ENCODE assay signal across 28 cellular contexts in genomic region chr13:85430216-85430615, GRCh38.
"Had no signal": no experiment of that assay in that cellular context is flagged by ENCODE, and none has a peak within 500 bp of the region (broad histone marks: within the 10 kb centered on the region; RNA-seq: fewer than 3 reads in every experiment).

No MANE protein-coding gene starts in this region.

- H3K4me1 ChIP-seq: ascending aorta, breast epithelium, esophagus muscularis mucosa, foreskin keratinocyte, gastrocnemius medialis, heart left ventricle had no signal

- H3K36me3 ChIP-seq: ascending aorta, breast epithelium, esophagus muscularis mucosa, gastrocnemius medialis, heart left ventricle had no signal

- H3K4me3 ChIP-seq: ascending aorta, breast epithelium, coronary artery, dorsolateral prefrontal cortex, esophagus muscularis mucosa, gastrocnemius medialis, heart left ventricle had no signal

- DNase-seq: activated CD4-positive, alpha-beta memory T cell treated with anti-CD3 and anti-CD28 coated beads, Interleukin-2, amount 10 ng/mL, durations not matched to agents 7 days and 5 days; activated CD4-positive, alpha-beta T cell treated with anti-CD3 and anti-CD28 coated beads for 36 hours; activated CD4-positive, alpha-beta T cell treated with anti-CD3 and anti-CD28 coated beads, Interleukin-2, amount 10 ng/mL, durations not matched to agents 24 days and 14 days; activated CD4-positive, alpha-beta T cell treated with anti-CD3 and anti-CD28 coated beads, Interleukin-2, amount 50 U/mL, for 4 hours; activated CD4-positive, CD25-positive, alpha-beta regulatory T cell; activated CD4-positive, CD25-positive, alpha-beta regulatory T cell treated with anti-CD3 and anti-CD28 coated beads, Interleukin-2, amount 50 U/mL, for 72 hours; activated CD8-positive, alpha-beta memory T cell treated with anti-CD3 and anti-CD28 coated beads, Interleukin-2, amount 50 U/mL, for 48 hours; activated gamma-delta T cell; activated naive CD4-positive, alpha-beta T cell; activated naive CD4-positive, alpha-beta T cell treated with anti-CD3 and anti-CD28 coated beads, Interleukin-2, amount 10 ng/mL, durations not matched to agents 7 days and 5 days; activated naive CD8-positive, alpha-beta T cell treated with anti-CD3 and anti-CD28 coated beads, Interleukin-2, amount 10 ng/mL, durations not matched to agents 7 days and 5 days; activated T-cell treated with anti-CD3 and anti-CD28 coated beads for 4 hours; activated T-cell treated with anti-CD3 and anti-CD28 coated beads, Interleukin-2, amount 50 U/mL, for 24 hours; activated T-cell treated with anti-CD3 and anti-CD28 coated beads, Interleukin-2, amount 50 U/mL, for 72 hours; dorsolateral prefrontal cortex; effector memory CD4-positive, alpha-beta T cell; endodermal cell; erythroblast; gastrocnemius medialis; glutamatergic neuron; heart left ventricle; T-helper 2 cell had no signal

- H3K27me3 ChIP-seq: ascending aorta, breast epithelium, dorsolateral prefrontal cortex, esophagus muscularis mucosa, foreskin keratinocyte, gastrocnemius medialis, heart left ventricle had no signal

- ATAC-seq: activated CD4-positive, alpha-beta T cell treated with anti-CD3 and anti-CD28 coated beads for 36 hours; activated naive CD4-positive, alpha-beta T cell treated with anti-CD3 and anti-CD28 coated beads, Interleukin-2, amount 50 U/mL, for 72 hours; activated T-cell treated with anti-CD3 and anti-CD28 coated beads, Interleukin-2, amount 50 U/mL, for 72 hours; foreskin keratinocyte; gastrocnemius medialis had no signal

- H3K9me3 ChIP-seq: ascending aorta, esophagus muscularis mucosa, gastrocnemius medialis had no signal

- H3K27ac ChIP-seq: ascending aorta, breast epithelium, coronary artery, dorsolateral prefrontal cortex, esophagus muscularis mucosa, foreskin keratinocyte, gastrocnemius medialis, heart left ventricle had no signal
